ENCODE assay signal across 22 cellular contexts in the genomic region with DNA sequence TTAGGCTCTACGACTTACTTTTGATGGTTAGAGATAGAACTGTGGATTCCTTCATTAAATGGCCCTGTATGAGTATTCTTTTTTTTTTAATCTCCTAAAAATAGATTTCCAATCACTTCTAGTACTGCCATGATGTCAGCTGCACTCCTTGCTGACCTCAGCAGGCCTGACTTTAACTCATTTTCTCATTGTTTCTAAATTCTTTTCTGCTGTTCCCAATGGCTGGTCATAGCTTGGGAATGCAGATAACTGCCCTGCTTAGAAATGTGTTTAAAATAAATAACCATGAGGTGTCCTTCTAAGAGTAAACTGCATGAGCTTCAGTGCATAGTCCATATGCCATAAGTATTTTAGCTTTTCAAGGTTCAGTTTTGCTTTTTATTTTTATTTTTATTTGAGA. TPM values are rescaled to one million over a fixed set of nuclear protein-coding genes. Genes with fewer than 3 reads are reported as not detected.
DNase-seq lines count a peak whose midpoint lies in the region; ATAC-seq and TF ChIP-seq lines count a peak whose summit lies in the region.
"Had no signal": no experiment of that assay in that cellular context is flagged by ENCODE, and none has a peak within 500 bp of the region (broad histone marks: within the 10 kb centered on the region; RNA-seq: fewer than 3 reads in every experiment).

No MANE protein-coding gene starts in this region.

- TF ChIP-seq CTCF in HFFc6 (IDR thresholded peaks at IDR 0.05) (peak; percentile 16; the same call in 1 of the 2 replicates), fibroblast of villous mesenchyme (IDR thresholded peaks at IDR 0.05; ENCODE audit: insufficient read depth, low read depth, low read length) (no peak)

- no peak overlapping the region for H3K4me3 ChIP-seq in fibroblast of villous mesenchyme (ENCODE audit: low read depth, low read length)
- H3K4me3 ChIP-seq: mucosa of descending colon, neural progenitor cell, psoas muscle, spleen, vagina had no signal

- H3K4me1 Mint-ChIP-seq in HFFc6 (ENCODE audit: low read depth), result peaks cover 89% of the 10 kb centered on the region
- H3K4me1 Mint-ChIP-seq: activated CD4-positive, alpha-beta T cell treated with anti-CD3 and anti-CD28 coated beads for 36 hours; CD4-positive, alpha-beta memory T cell; neural progenitor cell had no signal

- H3K27me3 Mint-ChIP-seq in HFFc6 (ENCODE audit: insufficient read depth), result no peaks in the 10 kb centered on the region
- H3K27me3 Mint-ChIP-seq: CD4-positive, alpha-beta memory T cell; dendritic cell treated with granulocyte-macrophage colony-stimulating factor and Interleukin-4, amounts not matched to agents 40 ng/mL and 50 ng/mL, for 4 days had no signal

- ATAC-seq in GM21360 (IDR thresholded peaks at IDR 0.05; ENCODE audit: unreplicated experiment), result no peak
- ATAC-seq: activated CD4-positive, alpha-beta T cell treated with anti-CD3 and anti-CD28 coated beads for 36 hours; left lobe of liver; mucosa of descending colon; psoas muscle had no signal

- H3K9me3 Mint-ChIP-seq in HFFc6, result no peaks in the 10 kb centered on the region
- H3K9me3 Mint-ChIP-seq: dendritic cell treated with granulocyte-macrophage colony-stimulating factor and Interleukin-4, amounts not matched to agents 40 ng/mL and 50 ng/mL, for 4 days; neural progenitor cell had no signal

- DNase-seq in AG08395 (ENCODE audit: low spot score) (peak; percentile 81), HFFc6 (peak; percentile 89), amniotic stem cell (lab: John Stamatoyannopoulos, UW) (peak; percentile 64), fibroblast of villous mesenchyme (ENCODE audit: low read depth) (peak; percentile 79), DMS153 treated with DMSO at 0.1 percent for 48 hours (lab: John Stamatoyannopoulos, UW; ENCODE audit: unreplicated experiment) (no peak)
- no peak for DNase-seq in stimulated activated naive CD4-positive, alpha-beta T cell treated with Interleukin-2 at 50 U/mL for 16 hours (lab: John Stamatoyannopoulos, UW)
- DNase-seq in activated CD8-positive, alpha-beta memory T cell treated with anti-CD3 and anti-CD28 coated beads, Interleukin-2, amount 50 U/mL, for 48 hours, result no peak
- DNase-seq: activated CD4-positive, alpha-beta T cell treated with anti-CD3 and anti-CD28 coated beads for 36 hours; activated effector memory CD4-positive, alpha-beta T cell treated with Interleukin-2 at 50 U/mL for 16 hours; amygdala; CD4-positive, alpha-beta memory T cell; mucosa of descending colon; NCI-H1417; psoas muscle; spleen; stimulated activated CD4-positive, alpha-beta T cell treated with anti-CD3 and anti-CD28 coated beads, Interleukin-4, amount 100 ng/mL, for 4 hours; SW 1271 had no signal

- H3K27ac Mint-ChIP-seq in HFFc6, result peak overlapping the region; percentile 84
- H3K27ac Mint-ChIP-seq: activated CD4-positive, alpha-beta T cell treated with anti-CD3 and anti-CD28 coated beads for 36 hours; CD4-positive, alpha-beta memory T cell; dendritic cell treated with granulocyte-macrophage colony-stimulating factor and Interleukin-4, amounts not matched to agents 40 ng/mL and 50 ng/mL, for 4 days; neural progenitor cell had no signal

- H3K36me3 Mint-ChIP-seq in HFFc6 (ENCODE audit: low read depth), result peaks cover 30% of the 10 kb centered on the region
- H3K36me3 Mint-ChIP-seq: CD4-positive, alpha-beta memory T cell; neural progenitor cell had no signal

- peak overlapping the region; percentile 74 for H3K4me3 Mint-ChIP-seq in HFFc6
- H3K4me3 Mint-ChIP-seq: activated CD4-positive, alpha-beta T cell treated with anti-CD3 and anti-CD28 coated beads for 36 hours; CD4-positive, alpha-beta memory T cell; dendritic cell treated with granulocyte-macrophage colony-stimulating factor and Interleukin-4, amounts not matched to agents 40 ng/mL and 50 ng/mL, for 4 days; neural progenitor cell had no signal

RNA-seq across cellular contexts. Expression of a gene that starts 15.7 kb away (rescaled TPM):
- total RNA-seq in HFFc6 (2021; fragmentation: NEBNext Ultra II Directional; extraction: Animal tissue kit (Norgen Biotek cat#: 25700)), result 10 to 100 TPM; 25.5 to 39.3 (median 36.9) TPM
- total RNA-seq in fibroblast of villous mesenchyme, result 2.3 and 5.2 TPM in 2 replicates
- total RNA-seq: activated CD4-positive, alpha-beta T cell treated with anti-CD3 and anti-CD28 coated beads for 36 hours; CD4-positive, alpha-beta memory T cell had no signal

Comparison
In these comparisons a context has a peak if more than half of its experiments do, and no peak if none do; other contexts are left out.
1. DNase-seq: peak in AG08395 (single experiment), HFFc6 (single experiment), amniotic stem cell (single experiment) and fibroblast of villous mesenchyme (single experiment); none in stimulated activated naive CD4-positive, alpha-beta T cell treated with Interleukin-2 at 50 U/mL for 16 hours (single experiment), activated CD8-positive, alpha-beta memory T cell treated with anti-CD3 and anti-CD28 coated beads, Interleukin-2, amount 50 U/mL, for 48 hours (single experiment) and DMS153 treated with DMSO at 0.1 percent for 48 hours (single experiment).